8 cellular contexts compared by ENCODE assay signal in the genomic region with DNA sequence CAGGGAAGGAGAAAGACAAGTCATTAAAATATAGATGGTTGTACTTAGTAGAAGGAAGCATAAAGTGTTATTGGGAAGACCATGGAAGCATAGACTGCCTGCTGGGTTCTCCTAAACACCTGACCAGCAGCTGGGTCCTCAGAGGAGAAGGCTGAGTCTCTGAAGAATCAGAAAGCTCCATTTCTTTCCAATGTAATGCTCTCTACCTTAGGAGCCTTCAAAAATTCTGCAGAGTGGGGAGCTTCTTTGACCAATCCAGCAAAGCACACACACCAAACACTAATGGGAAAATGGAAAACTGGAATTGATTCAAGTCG. TPM values are rescaled to one million over a fixed set of nuclear protein-coding genes. Genes with fewer than 3 reads are reported as not detected.
DNase-seq lines count a peak whose midpoint lies in the region; ATAC-seq, FAIRE-seq and TF ChIP-seq lines count a peak whose summit lies in the region.

No MANE protein-coding gene starts in this region.

- H3K27me3 ChIP-seq in heart left ventricle (no peaks in the 10 kb centered on the region), body of pancreas (no peaks in the 10 kb centered on the region)

- no peak for FAIRE-seq in urothelium cell line (lab: Jason Lieb, UNC)

- H3K36me3 Mint-ChIP-seq in mesothelial cell of epicardium (no peaks in the 10 kb centered on the region), type B pancreatic cell (no peaks in the 10 kb centered on the region)

- H3K9me3 ChIP-seq in heart left ventricle (no peaks in the 10 kb centered on the region), body of pancreas (no peaks in the 10 kb centered on the region)

- no peak for ATAC-seq in heart left ventricle
- no peak for ATAC-seq in Right ventricle myocardium inferior
- no peak for ATAC-seq in body of pancreas

- 42 to 65% (median 53%) methylated on average over 1 of the region's 1 CpG for WGBS in heart left ventricle, 4 donors
- 3 to 7% methylated on average over 1 of the region's 1 CpG for WGBS in body of pancreas, 2 donors

- H3K27me3 Mint-ChIP-seq in mesothelial cell of epicardium (ENCODE audit: low read depth) = no peaks in the 10 kb centered on the region
- peaks cover 5% of the 10 kb centered on the region for H3K27me3 Mint-ChIP-seq in type B pancreatic cell

- H3K4me3 Mint-ChIP-seq in mesothelial cell of epicardium (peak overlapping the region; percentile 9), type B pancreatic cell (no peak overlapping the region)

- H3K9me3 Mint-ChIP-seq in mesothelial cell of epicardium (no peaks in the 10 kb centered on the region), type B pancreatic cell (no peaks in the 10 kb centered on the region)

- intact Hi-C loops in heart left ventricle (cut with DNase I) = loop anchor here in 1 of 10 donors (5.0 kb wide), 1 partner anchor 280 kb away; no protein-coding TSS in a partner anchor
- intact Hi-C loops in Right ventricle myocardium inferior (cut with DNase I) = no loop called here
- intact Hi-C loops in body of pancreas (cut with DNase I) = no loop called here

- H3K27ac Mint-ChIP-seq in mesothelial cell of epicardium = peak overlapping the region; percentile 63
- peak overlapping the region; percentile 10 for H3K27ac Mint-ChIP-seq in type B pancreatic cell

- TF ChIP-seq CTCF in heart left ventricle (IDR thresholded peaks at IDR 0.05) (no peak), body of pancreas (IDR thresholded peaks at IDR 0.05) (no peak), mesothelial cell of epicardium (IDR thresholded peaks at IDR 0.05; ENCODE audit: unreplicated experiment) (no peak), type B pancreatic cell (conservative IDR thresholded peaks at IDR 0.05) (no peak)

- H3K4me1 ChIP-seq in heart left ventricle (peaks cover 0 to 28% (median 11%) of the 10 kb centered on the region in 12 donors), body of pancreas (peaks cover 17% of the 10 kb centered on the region)

- H3K4me3 ChIP-seq in heart left ventricle (peak overlapping the region in 3 of 12 donors; percentile 1 to 13 (median 13)), body of pancreas (no peak overlapping the region)

- H3K4me1 Mint-ChIP-seq in mesothelial cell of epicardium (peaks cover 15% of the 10 kb centered on the region), type B pancreatic cell (ENCODE audit: unreplicated experiment) (peaks cover 9% of the 10 kb centered on the region)

- H3K27ac ChIP-seq in heart left ventricle (peak overlapping the region in 9 of 12 donors; percentile 9 to 79 (median 53)), body of pancreas (peak overlapping the region; percentile 76 to 78 (median 77))

- H3K36me3 ChIP-seq in heart left ventricle = no peaks in the 10 kb centered on the region
- H3K36me3 ChIP-seq in body of pancreas (replicated peaks in 1 of 2; ENCODE audit: insufficient read depth in 1 of 2, low read depth in 2 of 2) = no peaks in the 10 kb centered on the region

- no peak for DNase-seq in heart left ventricle
- no peak for DNase-seq in Right ventricle myocardium inferior (ENCODE audit: missing footprints)
- DNase-seq in body of pancreas = no peak
- DNase-seq in mesothelial cell of epicardium (ENCODE audit: low spot score in 2 of 2, unreplicated experiment in 2 of 2) = no peak
- DNase-seq in type B pancreatic cell (ENCODE audit: extremely low spot score, unreplicated experiment) = no peak
- DNase-seq in C1 segment of cervical spinal cord (lab: John Stamatoyannopoulos, UW) = no peak
- no peak for DNase-seq in activated CD8-positive, alpha-beta memory T cell treated with anti-CD3 and anti-CD28 coated beads, Interleukin-2, amount 50 U/mL, for 48 hours
- no peak for DNase-seq in urothelium cell line (ENCODE audit: low spot score)

- TF ChIP-seq POLR2A in heart left ventricle (IDR thresholded peaks at IDR 0.05) (no peak), body of pancreas (IDR thresholded peaks at IDR 0.05) (no peak)

RNA-seq across cellular contexts. Expression of a gene that starts 21.1 kb away (rescaled TPM):
- 10 to 100 TPM in 4 of 9 donors, 1 to 10 TPM in 5; 6.9 to 20.4 (median 8.7) TPM for total RNA-seq in heart left ventricle
- polyA plus RNA-seq in heart left ventricle = 1 to 10 TPM; 3.4 to 5.9 TPM
- 8.6 TPM for total RNA-seq in Right ventricle myocardium inferior
- total RNA-seq in body of pancreas = 1 to 10 TPM; 4.9 to 9.3 TPM
- 26.9 to 28.4 TPM (median 27.2 TPM) in 3 replicates for total RNA-seq in mesothelial cell of epicardium
- total RNA-seq in type B pancreatic cell (ENCODE audit: low replicate concordance) = 25.0 and 34.7 TPM in 2 replicates

RNA-seq across cellular contexts. Expression of a gene that starts 38.0 kb away (rescaled TPM):
- total RNA-seq in heart left ventricle = 10 to 100 TPM; 11.4 to 23.2 (median 17.0) TPM
- 10 to 100 TPM; 16.5 to 22.6 TPM for polyA plus RNA-seq in heart left ventricle
- total RNA-seq in Right ventricle myocardium inferior = 17.1 TPM
- total RNA-seq in body of pancreas = 10 to 100 TPM in 1 of 2 donors, 1 to 10 TPM in 1; 6.6 to 20.2 TPM
- 44.6 to 48.2 TPM (median 47.4 TPM) in 3 replicates for total RNA-seq in mesothelial cell of epicardium
- 24.9 and 31.2 TPM in 2 replicates for total RNA-seq in type B pancreatic cell (ENCODE audit: low replicate concordance)
